Comparison of ENCODE assay signal across 8 cellular contexts in genomic region chr6:6491761-6492160, GRCh38.
"Had no signal": no experiment of that assay in that cellular context is flagged by ENCODE, and none has a peak within 500 bp of the region (broad histone marks: within the 10 kb centered on the region; RNA-seq: fewer than 3 reads in every experiment).

No MANE protein-coding gene starts in this region.

- H3K36me3 Mint-ChIP-seq: IgD-negative memory B cell had no signal

- H3K27ac ChIP-seq: HL-60, KMS-11 had no signal

- H3K4me3 Mint-ChIP-seq: GM23338, H9, IgD-negative memory B cell had no signal

- H3K4me1 Mint-ChIP-seq: GM23338, H9, IgD-negative memory B cell had no signal

- H3K4me3 ChIP-seq: GM23338 had no signal

- ATAC-seq: GM23338, HepG2 had no signal

- DNase-seq: H9, HCEC 1CT, KBM-7 had no signal

- H3K27ac Mint-ChIP-seq: GM23338, H9, IgD-negative memory B cell had no signal

- H3K9ac ChIP-seq: KMS-11 had no signal

- H3K9me3 Mint-ChIP-seq: GM23338, H9, IgD-negative memory B cell had no signal

- H3K4me2 ChIP-seq: GM23338, KMS-11 had no signal
